Comparison of ENCODE assay signal across 8 cellular contexts in genomic region chr3:177195941-177196472, GRCh38. TPM values are rescaled to one million over a fixed set of nuclear protein-coding genes. Genes with fewer than 3 reads are reported as not detected.
DNase-seq lines count a peak whose midpoint lies in the region; ATAC-seq and TF ChIP-seq lines count a peak whose summit lies in the region.

No MANE protein-coding gene starts in this region.

- ATAC-seq in T-helper 17 cell (peak; percentile 9), HG02973 (IDR thresholded peaks at IDR 0.05; ENCODE audit: unreplicated experiment) (no peak)

- TF ChIP-seq CTCF in epithelial cell of proximal tubule (conservative IDR thresholded peaks at IDR 0.05; ENCODE audit: low read depth, low read length), result no peak

- no peak overlapping the region for H4K8ac ChIP-seq in neuronal stem cell (ENCODE audit: low read depth, low read length)

- peak overlapping the region; percentile 99 for H2BK5ac ChIP-seq in neuronal stem cell (ENCODE audit: low read length)

- H3K4me3 ChIP-seq in BLaER1 (peak overlapping the region; percentile 89), HAP-1 (peak overlapping the region; percentile 82), epithelial cell of proximal tubule (ENCODE audit: low read depth, low read length) (peak overlapping the region; percentile 94), neuronal stem cell (ENCODE audit: low read length in 2 of 2) (peak overlapping the region; percentile 84 to 85)

- H3K36me3 ChIP-seq in BLaER1, result peaks cover 22% of the 10 kb centered on the region
- peaks cover 6% of the 10 kb centered on the region; the same call in 1 of the 2 replicates for H3K36me3 ChIP-seq in HAP-1 (replicated peaks)
- peaks cover 0 to 24% of the 10 kb centered on the region in 2 donors for H3K36me3 ChIP-seq in neuronal stem cell (replicated peaks in 1 of 2; ENCODE audit: control insufficient read depth in 2 of 2, insufficient read depth in 2 of 2, low read length in 2 of 2)

- peaks cover 44% of the 10 kb centered on the region for H3K4me1 Mint-ChIP-seq in T-helper 17 cell

- H2AK5ac ChIP-seq in neuronal stem cell (ENCODE audit: low read depth, low read length), result no peak overlapping the region

- H3K27me3 Mint-ChIP-seq in T-helper 17 cell, result no peaks in the 10 kb centered on the region

- H3K9ac ChIP-seq in BLaER1, result peak overlapping the region; percentile 97
- no peak overlapping the region for H3K9ac ChIP-seq in neuronal stem cell (ENCODE audit: low read depth, low read length, poor library complexity)

- H3K27ac ChIP-seq in BLaER1 (peak overlapping the region; percentile 100), neuronal stem cell (replicated peaks; ENCODE audit: low read length) (peak overlapping the region; percentile 99)

- H3K79me1 ChIP-seq in neuronal stem cell (ENCODE audit: low read depth, low read length), result peaks cover 3% of the 10 kb centered on the region

- no peak overlapping the region for H2BK12ac ChIP-seq in neuronal stem cell (ENCODE audit: low read length)

- peaks cover 2% of the 10 kb centered on the region for H3K36me3 Mint-ChIP-seq in T-helper 17 cell (ENCODE audit: low read depth)

- H3K4me1 ChIP-seq in BLaER1 (peaks cover 57% of the 10 kb centered on the region), HAP-1 (peaks cover 45% of the 10 kb centered on the region), neuronal stem cell (ENCODE audit: control insufficient read depth in 2 of 2, insufficient read depth in 1 of 2, low read depth in 1 of 2, low read length in 2 of 2) (peaks cover 11 to 28% of the 10 kb centered on the region in 2 donors)

- in situ Hi-C loops in HAP-1 (cut with MboI; ENCODE audit: low sequenced_read_pairs), result loop anchor here (5.0 kb wide), 1 partner anchor 161 kb away; no protein-coding TSS in a partner anchor

- WGBS in neuronal stem cell (ENCODE audit: extremely low coverage in 2 of 2, insufficient read length in 2 of 2, insufficient replicate concordance in 1 of 2), 2 donors, result no CpG with 5 or more reads among the region's 12 CpGs

- H3K27me3 ChIP-seq in BLaER1 (no peaks in the 10 kb centered on the region), HAP-1 (ENCODE audit: low read depth) (no peaks in the 10 kb centered on the region), neuronal stem cell (ENCODE audit: control insufficient read depth in 3 of 3, insufficient read depth in 3 of 3, low read depth in 1 of 3, low read length in 3 of 3) (no peaks in the 10 kb centered on the region)

- no peak overlapping the region for H2BK15ac ChIP-seq in neuronal stem cell (ENCODE audit: low read length)

- H3K18ac ChIP-seq in neuronal stem cell (ENCODE audit: low read length), result no peak overlapping the region

- H3K23ac ChIP-seq in neuronal stem cell (ENCODE audit: low read depth, low read length, poor library complexity), result no peak overlapping the region

- H3K27ac Mint-ChIP-seq in T-helper 17 cell, result peak overlapping the region; percentile 95

- H3K4me3 Mint-ChIP-seq in T-helper 17 cell, result peak overlapping the region; percentile 98

- no peak overlapping the region for H2BK120ac ChIP-seq in neuronal stem cell (ENCODE audit: low read depth, low read length)

- peak in 1 of 2 experiments; percentile 11 for DNase-seq in HAP-1 (ENCODE audit: low spot score in 2 of 2)
- DNase-seq in T-helper 17 cell, result no peak
- DNase-seq in epithelial cell of proximal tubule (ENCODE audit: low read depth), result no peak
- peak; percentile 20 for DNase-seq in neuronal stem cell (ENCODE audit: low spot score)
- no peak for DNase-seq in NCI-H345 (lab: John Stamatoyannopoulos, UW)
- no peak for DNase-seq in GM19238 (ENCODE audit: insufficient read length, low spot score)

- no peak overlapping the region for H3K14ac ChIP-seq in neuronal stem cell (ENCODE audit: low read length)

- H3K4ac ChIP-seq in neuronal stem cell (ENCODE audit: low read length), result no peak overlapping the region

- H4K91ac ChIP-seq in neuronal stem cell (ENCODE audit: low read depth, low read length, poor library complexity), result no peak overlapping the region

- H2AFZ ChIP-seq in neuronal stem cell (ENCODE audit: low read length), result no peak overlapping the region

- H3K9me3 ChIP-seq in BLaER1, result no peaks in the 10 kb centered on the region
- no peaks in the 10 kb centered on the region for H3K9me3 ChIP-seq in HAP-1
- H3K9me3 ChIP-seq in T-helper 17 cell (ENCODE audit: control insufficient read depth, low read length, poor library complexity, severe bottlenecking), result no peaks in the 10 kb centered on the region
- H3K9me3 ChIP-seq in neuronal stem cell (replicated peaks in 1 of 2; ENCODE audit: control insufficient read depth in 2 of 2, insufficient read depth in 1 of 2, low read depth in 1 of 2, low read length in 2 of 2), result peaks cover 0 to 8% of the 10 kb centered on the region in 2 donors

- peaks cover 43% of the 10 kb centered on the region for H4K20me1 ChIP-seq in BLaER1

- H3K4me2 ChIP-seq in BLaER1, result peak overlapping the region; percentile 89
- H3K4me2 ChIP-seq in neuronal stem cell (ENCODE audit: insufficient read depth, low read length, poor library complexity, severe bottlenecking), result peak overlapping the region; percentile 31

RNA-seq across cellular contexts. Expression of gene TBL1XR1, which starts 1.3 kb away (rescaled TPM):
- 100 to 1,000 TPM; 115 to 136 TPM for total RNA-seq in T-helper 17 cell
- total RNA-seq in epithelial cell of proximal tubule, result 61.2 and 68.3 TPM in 2 replicates
- polyA plus RNA-seq in neuronal stem cell (2013, experiment 1 of 2), result 54.4 TPM
- polyA plus RNA-seq in neuronal stem cell (2013, experiment 2 of 2), result 59.6 TPM
